ENCODE assay signal across 18 cellular contexts in the genomic region with DNA sequence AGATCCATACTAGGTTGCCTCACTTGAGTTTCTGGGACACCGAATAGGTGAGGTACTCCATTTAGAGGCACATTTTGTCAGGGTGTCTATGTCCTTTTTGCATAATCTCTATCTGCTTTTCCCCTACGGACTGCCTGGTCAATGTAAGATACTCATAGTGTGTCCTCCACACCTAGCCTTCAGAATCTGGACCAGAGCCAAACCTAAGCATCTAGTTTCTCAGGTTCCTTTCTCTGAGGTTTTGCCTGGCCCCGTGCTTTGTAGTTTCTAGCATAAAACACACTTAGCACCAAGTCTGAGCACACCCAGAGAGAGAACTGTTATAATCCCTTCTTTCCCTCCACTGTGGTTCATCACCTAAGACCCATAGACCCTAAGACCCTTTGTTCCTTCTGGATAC.
DNase-seq lines count a peak whose midpoint lies in the region; ATAC-seq, FAIRE-seq and TF ChIP-seq lines count a peak whose summit lies in the region.
"Had no signal": no experiment of that assay in that cellular context is flagged by ENCODE, and none has a peak within 500 bp of the region (broad histone marks: within the 10 kb centered on the region; RNA-seq: fewer than 3 reads in every experiment).

No MANE protein-coding gene starts in this region.

- no peaks in the 10 kb centered on the region for H3K27me3 ChIP-seq in MM.1S (replicated peaks; ENCODE audit: insufficient read depth, low read length)
- H3K27me3 ChIP-seq in effector memory CD4-positive, alpha-beta T cell (replicated peaks; ENCODE audit: control insufficient read depth, insufficient read depth, low read length, poor library complexity, severe bottlenecking) = no peaks in the 10 kb centered on the region
- H3K27me3 ChIP-seq: breast epithelium, upper lobe of right lung had no signal

- no peak overlapping the region for H3K4me3 ChIP-seq in MM.1S (ENCODE audit: low read length)
- no peak overlapping the region for H3K4me3 ChIP-seq in effector memory CD4-positive, alpha-beta T cell (ENCODE audit: insufficient read depth, low read depth, low read length, poor library complexity, severe bottlenecking)
- H3K4me3 ChIP-seq: breast epithelium, upper lobe of right lung had no signal

- H3K27me3 Mint-ChIP-seq in T-helper 2 cell treated with Interferon-gamma antibody and Interleukin-4, amounts not matched to agents 5 μg/mL and 100 μg/mL, for 36 hours (ENCODE audit: low read depth) = no peaks in the 10 kb centered on the region
- H3K27me3 Mint-ChIP-seq: activated naive CD8-positive, alpha-beta T cell had no signal

- peak; percentile 86 for ATAC-seq in GM18502 (IDR thresholded peaks at IDR 0.05; ENCODE audit: poor library complexity, unreplicated experiment)
- peak; percentile 71 for ATAC-seq in GM19452 (IDR thresholded peaks at IDR 0.05; ENCODE audit: unreplicated experiment)
- peak; percentile 74 for ATAC-seq in HG02884 (IDR thresholded peaks at IDR 0.05; ENCODE audit: unreplicated experiment)
- ATAC-seq: left cardiac atrium; stimulated activated effector memory CD8-positive, alpha-beta T cell treated with anti-CD3 and anti-CD28 coated beads, Interleukin-12 subunit alpha, Interleukin-12 subunit beta, amount 100 ng/mL, for 72 hours; upper lobe of right lung had no signal

- no peaks in the 10 kb centered on the region for H3K36me3 Mint-ChIP-seq in T-helper 2 cell treated with Interferon-gamma antibody and Interleukin-4, amounts not matched to agents 5 μg/mL and 100 μg/mL, for 36 hours (ENCODE audit: low read depth)
- H3K36me3 Mint-ChIP-seq: stimulated activated effector memory CD8-positive, alpha-beta T cell treated with anti-CD3 and anti-CD28 coated beads, Interleukin-12 subunit alpha, Interleukin-12 subunit beta, amount 100 ng/mL, for 72 hours had no signal

- peak; percentile 69 for DNase-seq in MM.1S
- no peak for DNase-seq in effector memory CD4-positive, alpha-beta T cell
- DNase-seq in superior temporal gyrus (ENCODE audit: extremely low spot score) = no peak
- no peak for DNase-seq in T-helper 2 cell treated with Interferon-gamma antibody and Interleukin-4, amounts not matched to agents 5 μg/mL and 100 μg/mL, for 36 hours (ENCODE audit: low spot score)
- DNase-seq in urothelium cell line (ENCODE audit: low spot score) = no peak
- DNase-seq: activated CD4-positive, alpha-beta T cell treated with anti-CD3 and anti-CD28 coated beads for 48 hours; activated T-cell treated with anti-CD3 and anti-CD28 coated beads for 4 hours; hippocampal formation; left cardiac atrium; NCI-H2029; Right ventricle myocardium superior; upper lobe of right lung had no signal

- H2AFZ ChIP-seq in MM.1S (ENCODE audit: low read length) = no peak overlapping the region

- no peaks in the 10 kb centered on the region for H3K9me3 Mint-ChIP-seq in T-helper 2 cell treated with Interferon-gamma antibody and Interleukin-4, amounts not matched to agents 5 μg/mL and 100 μg/mL, for 36 hours
- H3K9me3 Mint-ChIP-seq: stimulated activated effector memory CD8-positive, alpha-beta T cell treated with anti-CD3 and anti-CD28 coated beads, Interleukin-12 subunit alpha, Interleukin-12 subunit beta, amount 100 ng/mL, for 72 hours had no signal

- no peaks in the 10 kb centered on the region for H4K20me1 ChIP-seq in MM.1S (ENCODE audit: insufficient read depth, low read length)

- H3K4me1 Mint-ChIP-seq in T-helper 2 cell treated with Interferon-gamma antibody and Interleukin-4, amounts not matched to agents 5 μg/mL and 100 μg/mL, for 36 hours (ENCODE audit: low read depth) = no peaks in the 10 kb centered on the region
- H3K4me1 Mint-ChIP-seq: stimulated activated effector memory CD8-positive, alpha-beta T cell treated with anti-CD3 and anti-CD28 coated beads, Interleukin-12 subunit alpha, Interleukin-12 subunit beta, amount 100 ng/mL, for 72 hours had no signal

- H3K9me3 ChIP-seq in MM.1S (replicated peaks; ENCODE audit: insufficient read depth, low read length) = no peaks in the 10 kb centered on the region
- no peaks in the 10 kb centered on the region for H3K9me3 ChIP-seq in effector memory CD4-positive, alpha-beta T cell (ENCODE audit: control insufficient read depth, low read length)
- H3K9me3 ChIP-seq: breast epithelium, upper lobe of right lung had no signal

- no peak for TF ChIP-seq CTCF in MM.1S (IDR thresholded peaks at IDR 0.05; ENCODE audit: low read length)

- 0 out of 2 replicates have a peak, but pooled peaks cover 4% of the 10 kb centered on the region for H3K4me1 ChIP-seq in MM.1S (ENCODE audit: low read length)
- H3K4me1 ChIP-seq in effector memory CD4-positive, alpha-beta T cell (ENCODE audit: control insufficient read depth, insufficient read depth, low read length, poor library complexity, severe bottlenecking) = no peaks in the 10 kb centered on the region
- H3K4me1 ChIP-seq: breast epithelium, upper lobe of right lung had no signal

- H3K4me3 Mint-ChIP-seq in T-helper 2 cell treated with Interferon-gamma antibody and Interleukin-4, amounts not matched to agents 5 μg/mL and 100 μg/mL, for 36 hours = no peak overlapping the region
- H3K4me3 Mint-ChIP-seq: activated naive CD8-positive, alpha-beta T cell; stimulated activated effector memory CD8-positive, alpha-beta T cell treated with anti-CD3 and anti-CD28 coated beads, Interleukin-12 subunit alpha, Interleukin-12 subunit beta, amount 100 ng/mL, for 72 hours had no signal

- H3K9me2 ChIP-seq in MM.1S (replicated peaks; ENCODE audit: insufficient read depth, low read length) = no peaks in the 10 kb centered on the region; the same call in 1 of the 2 replicates

- H3K27ac Mint-ChIP-seq in T-helper 2 cell treated with Interferon-gamma antibody and Interleukin-4, amounts not matched to agents 5 μg/mL and 100 μg/mL, for 36 hours = no peak overlapping the region
- H3K27ac Mint-ChIP-seq: activated naive CD8-positive, alpha-beta T cell; stimulated activated effector memory CD8-positive, alpha-beta T cell treated with anti-CD3 and anti-CD28 coated beads, Interleukin-12 subunit alpha, Interleukin-12 subunit beta, amount 100 ng/mL, for 72 hours had no signal

- H3K36me3 ChIP-seq in MM.1S (replicated peaks; ENCODE audit: insufficient read depth, low read length) = no peaks in the 10 kb centered on the region
- H3K36me3 ChIP-seq in effector memory CD4-positive, alpha-beta T cell (ENCODE audit: control insufficient read depth, insufficient read depth, low read length) = no peaks in the 10 kb centered on the region
- H3K36me3 ChIP-seq: breast epithelium, upper lobe of right lung had no signal

- no peaks in the 10 kb centered on the region for H3K79me2 ChIP-seq in MM.1S (ENCODE audit: low read length)

- no peak for FAIRE-seq in urothelium cell line (lab: Jason Lieb, UNC)

- H3K27ac ChIP-seq in MM.1S (ENCODE audit: low read length) = no peak overlapping the region
- H3K27ac ChIP-seq in effector memory CD4-positive, alpha-beta T cell (ENCODE audit: insufficient read depth, low read length, poor library complexity, severe bottlenecking) = no peak overlapping the region
- H3K27ac ChIP-seq: breast epithelium, upper lobe of right lung had no signal

- H3F3A ChIP-seq in MM.1S (ENCODE audit: insufficient read depth, low read length) = no peaks in the 10 kb centered on the region

- H3K9ac ChIP-seq in MM.1S (ENCODE audit: low read length) = no peak overlapping the region

- no peak overlapping the region for H3K4me2 ChIP-seq in MM.1S (ENCODE audit: low read depth, low read length)
